Comparison of ENCODE assay signal across 8 cellular contexts in the genomic region with DNA sequence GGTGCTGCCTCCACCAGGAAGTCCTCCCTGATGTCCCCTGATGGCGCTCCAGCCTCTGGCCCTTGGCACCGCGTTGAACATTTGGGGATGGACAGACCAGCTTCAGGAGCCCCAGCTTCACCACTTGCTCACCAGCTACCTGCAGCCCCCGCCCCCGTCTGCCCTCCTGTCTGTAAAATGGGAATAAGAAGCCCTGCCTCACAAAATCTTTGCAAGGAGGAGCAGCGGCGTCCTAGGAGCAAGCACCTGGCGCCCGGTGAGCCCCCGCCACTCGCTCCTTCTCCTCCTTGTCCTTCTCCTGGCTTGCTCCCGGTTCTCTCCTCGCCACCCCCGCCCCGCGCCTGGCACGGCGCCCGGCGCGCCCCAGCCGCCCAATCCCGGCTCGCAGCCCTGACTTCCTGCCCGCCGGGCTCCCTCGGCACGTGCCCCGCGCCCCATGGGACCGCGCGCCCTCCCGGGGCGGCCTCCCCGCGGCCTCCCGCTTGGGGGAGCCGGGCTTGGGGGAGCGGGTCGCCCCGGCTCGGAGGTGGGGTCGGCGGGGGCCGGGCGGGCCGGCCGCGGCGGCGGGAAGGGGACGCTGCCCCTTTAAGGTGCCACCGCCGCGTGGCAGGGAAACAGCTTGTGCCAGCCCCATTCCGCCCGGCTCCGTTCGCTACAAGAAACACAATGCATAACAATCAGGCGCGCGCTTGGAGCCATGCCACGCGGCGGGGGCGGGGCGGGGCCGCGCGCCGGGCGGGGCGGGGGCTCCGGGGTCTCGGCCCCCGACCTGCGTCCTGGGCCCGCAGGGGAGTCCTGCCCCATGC. TPM values are rescaled to one million over a fixed set of nuclear protein-coding genes. Genes with fewer than 3 reads are reported as not detected.
A peak's percentile ranks its signal among the peaks of the same experiment; 100 is the strongest.
DNase-seq lines count a peak whose midpoint lies in the region; ATAC-seq and TF ChIP-seq lines count a peak whose summit lies in the region.

No MANE protein-coding gene starts in this region.

- peak; percentile 29 to 43 for ATAC-seq in CD4-positive, CD25-positive, alpha-beta regulatory T cell (ENCODE audit: low read depth in 2 of 2)
- ATAC-seq in foreskin keratinocyte = peak; percentile 39
- no peak for ATAC-seq in GM19452 (IDR thresholded peaks at IDR 0.05; ENCODE audit: unreplicated experiment)

- peaks cover 5 to 19% (median 12%) of the 10 kb centered on the region in 4 donors for H3K4me1 Mint-ChIP-seq in CD4-positive, CD25-positive, alpha-beta regulatory T cell
- H3K4me1 Mint-ChIP-seq in osteocyte (ENCODE audit: unreplicated experiment) = peaks cover 8% of the 10 kb centered on the region

- TF ChIP-seq CTCF in Peyer's patch (IDR thresholded peaks at IDR 0.05) (no peak), foreskin keratinocyte (conservative IDR thresholded peaks at IDR 0.05) (no peak), osteocyte (IDR thresholded peaks at IDR 0.05) (no peak)

- peaks cover 22% of the 10 kb centered on the region for H3K4me1 ChIP-seq in CD4-positive, CD25-positive, alpha-beta regulatory T cell (ENCODE audit: control insufficient read depth, insufficient read depth, low read length, poor library complexity, severe bottlenecking)
- H3K4me1 ChIP-seq in HUES6 (ENCODE audit: control insufficient read depth, insufficient read depth, low read length) = peaks cover 7% of the 10 kb centered on the region; the same call in 1 of the 2 replicates
- peaks cover 0 to 11% (median 7%) of the 10 kb centered on the region in 4 donors for H3K4me1 ChIP-seq in Peyer's patch
- no peaks in the 10 kb centered on the region for H3K4me1 ChIP-seq in foreskin keratinocyte

- no peaks in the 10 kb centered on the region for H3K9me3 Mint-ChIP-seq in CD4-positive, CD25-positive, alpha-beta regulatory T cell
- no peaks in the 10 kb centered on the region for H3K9me3 Mint-ChIP-seq in osteocyte (ENCODE audit: unreplicated experiment)

- H3K36me3 ChIP-seq in CD4-positive, CD25-positive, alpha-beta regulatory T cell (ENCODE audit: control insufficient read depth, insufficient read depth, low read length) = no peaks in the 10 kb centered on the region
- H3K36me3 ChIP-seq in HUES6 (ENCODE audit: control insufficient read depth, insufficient read depth, low read length) = no peaks in the 10 kb centered on the region
- H3K36me3 ChIP-seq in Peyer's patch = no peaks in the 10 kb centered on the region

- no peaks in the 10 kb centered on the region for H3K9me3 ChIP-seq in CD4-positive, CD25-positive, alpha-beta regulatory T cell (ENCODE audit: control insufficient read depth in 2 of 2, low read length in 2 of 2)
- H3K9me3 ChIP-seq in HUES6 (ENCODE audit: control insufficient read depth, insufficient read depth, low read depth, low read length) (no peaks in the 10 kb centered on the region), Peyer's patch (no peaks in the 10 kb centered on the region)

- H3K36me3 Mint-ChIP-seq in CD4-positive, CD25-positive, alpha-beta regulatory T cell = no peaks in the 10 kb centered on the region
- no peaks in the 10 kb centered on the region for H3K36me3 Mint-ChIP-seq in osteocyte (ENCODE audit: unreplicated experiment)

- TF ChIP-seq POLR2A in Peyer's patch (IDR thresholded peaks at IDR 0.05) = no peak

- H3K4me3 ChIP-seq in CD4-positive, CD25-positive, alpha-beta regulatory T cell (ENCODE audit: low read depth, low read length) = no peak overlapping the region
- H3K4me3 ChIP-seq in HUES6 (ENCODE audit: low read depth, low read length) = peak overlapping the region; percentile 56
- peak overlapping the region; percentile 37 to 78 (median 62) for H3K4me3 ChIP-seq in Peyer's patch

- H3K4me3 Mint-ChIP-seq in CD4-positive, CD25-positive, alpha-beta regulatory T cell = peak overlapping the region; percentile 76 to 91 (median 84)
- peak overlapping the region; percentile 81 for H3K4me3 Mint-ChIP-seq in osteocyte (ENCODE audit: unreplicated experiment)

- H3K9ac ChIP-seq in HUES6 (ENCODE audit: low read length) = no peak overlapping the region

- peak; percentile 28 to 67 (median 49) for DNase-seq in CD4-positive, CD25-positive, alpha-beta regulatory T cell
- DNase-seq in Peyer's patch (peak; percentile 53 to 88 (median 81)), foreskin keratinocyte (no peak), osteocyte (ENCODE audit: extremely low spot score, unreplicated experiment) (peak; percentile 91), iPS-NIHi7 (ENCODE audit: extremely low spot score) (no peak)
- DNase-seq in activated T-helper 9 cell treated with anti-CD3 and anti-CD28 coated beads, Interleukin-2, amount 50 U/mL, for 16 hours (ENCODE audit: low read depth) = peak; percentile 38

- H3K27ac ChIP-seq in CD4-positive, CD25-positive, alpha-beta regulatory T cell (ENCODE audit: insufficient read depth, low read length, poor library complexity, severe bottlenecking) = no peak overlapping the region
- H3K27ac ChIP-seq in HUES6 (ENCODE audit: low read depth, low read length) (no peak overlapping the region), Peyer's patch (peak overlapping the region in 3 of 4 donors; percentile 48 to 75 (median 59)), foreskin keratinocyte (no peak overlapping the region)

- H3K27me3 Mint-ChIP-seq in CD4-positive, CD25-positive, alpha-beta regulatory T cell = peaks cover 59% of the 10 kb centered on the region
- H3K27me3 Mint-ChIP-seq in osteocyte (ENCODE audit: unreplicated experiment) = peaks cover 37% of the 10 kb centered on the region

- no peak overlapping the region for H3K27ac Mint-ChIP-seq in CD4-positive, CD25-positive, alpha-beta regulatory T cell
- H3K27ac Mint-ChIP-seq in osteocyte (ENCODE audit: unreplicated experiment) = no peak overlapping the region

- H3K27me3 ChIP-seq in CD4-positive, CD25-positive, alpha-beta regulatory T cell (ENCODE audit: control insufficient read depth, insufficient read depth, low read length) = no peaks in the 10 kb centered on the region
- H3K27me3 ChIP-seq in HUES6 (ENCODE audit: control insufficient read depth, insufficient read depth, low read length) (peaks cover 89% of the 10 kb centered on the region), Peyer's patch (no peaks in the 10 kb centered on the region), foreskin keratinocyte (peaks cover 46% of the 10 kb centered on the region)

RNA-seq across cellular contexts. Expression of a gene that starts 9.1 kb away (rescaled TPM):
- not detected for total RNA-seq in CD4-positive, CD25-positive, alpha-beta regulatory T cell
- not detected for polyA plus RNA-seq in CD4-positive, CD25-positive, alpha-beta regulatory T cell
- total RNA-seq in Peyer's patch (100 to 1,000 TPM in 3 of 4 donors, 10 to 100 TPM in 1; 71.8 to 161 (median 125) TPM), foreskin keratinocyte (0.68 and 0.88 TPM in 2 replicates), osteocyte (4.5 and 6.0 TPM in 2 replicates)
- polyA plus RNA-seq in foreskin keratinocyte = 0.67 and 1.3 TPM in 2 replicates

RNA-seq across cellular contexts. Expression of a gene that starts 9.9 kb away (rescaled TPM):
- not detected for total RNA-seq in CD4-positive, CD25-positive, alpha-beta regulatory T cell
- polyA plus RNA-seq in CD4-positive, CD25-positive, alpha-beta regulatory T cell = not detected
- total RNA-seq in Peyer's patch (not detected), foreskin keratinocyte (not detected in 2 replicates), osteocyte (not detected in 2 replicates)
- not detected in 2 replicates for polyA plus RNA-seq in foreskin keratinocyte

RNA-seq across cellular contexts. Expression of a gene that starts 19.3 kb away (rescaled TPM):
- 95.9 TPM for total RNA-seq in CD4-positive, CD25-positive, alpha-beta regulatory T cell
- polyA plus RNA-seq in CD4-positive, CD25-positive, alpha-beta regulatory T cell = 10 to 100 TPM; 45.4 to 48.6 (median 46.5) TPM
- total RNA-seq in Peyer's patch = 100 to 1,000 TPM; 102 to 212 (median 145) TPM
- total RNA-seq in foreskin keratinocyte = 32.8 and 33.5 TPM in 2 replicates
- 37.1 and 39.3 TPM in 2 replicates for polyA plus RNA-seq in foreskin keratinocyte
- total RNA-seq in osteocyte = 55.5 and 68.9 TPM in 2 replicates

RNA-seq across cellular contexts. Expression of a gene that starts 47.5 kb away (rescaled TPM):
- total RNA-seq in CD4-positive, CD25-positive, alpha-beta regulatory T cell = 3.4 TPM
- under 1 TPM in 1 of 4 donors, not detected in 3; 0.07 TPM for polyA plus RNA-seq in CD4-positive, CD25-positive, alpha-beta regulatory T cell
- total RNA-seq in Peyer's patch (1 to 10 TPM in 2 of 4 donors, under 1 TPM in 1, not detected in 1; 0.53 to 1.9 (median 1.1) TPM), foreskin keratinocyte (0.18 and 0.31 TPM in 2 replicates), osteocyte (0.94 and 1.3 TPM in 2 replicates)
- 0.11 and 0.17 TPM in 2 replicates for polyA plus RNA-seq in foreskin keratinocyte

RNA-seq across cellular contexts. Expression of a gene that starts 50.6 kb away (rescaled TPM):
- total RNA-seq in CD4-positive, CD25-positive, alpha-beta regulatory T cell = 1.2 TPM
- polyA plus RNA-seq in CD4-positive, CD25-positive, alpha-beta regulatory T cell = not detected
- total RNA-seq in Peyer's patch (10 to 100 TPM in 1 of 4 donors, 1 to 10 TPM in 3; 1.4 to 28.1 (median 1.8) TPM), foreskin keratinocyte (not detected in 2 replicates), osteocyte (1.9 and 2.4 TPM in 2 replicates)
- 0.06 TPM in 2 replicates for polyA plus RNA-seq in foreskin keratinocyte

Comparison
In these comparisons a context has a peak if more than half of its experiments do, and no peak if none do; other contexts are left out.
1. DNase-seq: peak in CD4-positive, CD25-positive, alpha-beta regulatory T cell (3 of 3), Peyer's patch (3 of 3), activated T-helper 9 cell treated with anti-CD3 and anti-CD28 coated beads, Interleukin-2, amount 50 U/mL, for 16 hours (single experiment) and osteocyte (single experiment); none in foreskin keratinocyte (0 of 2) and iPS-NIHi7 (single experiment).
2. H3K27ac ChIP-seq: peak in Peyer's patch (3 of 4); none in CD4-positive, CD25-positive, alpha-beta regulatory T cell (single experiment), HUES6 (single experiment) and foreskin keratinocyte (single experiment).
3. RNA of a gene that starts 9.1 kb away (total RNA-seq): 71.8 to 161 TPM in Peyer's patch; 4.5 to 6.0 TPM in osteocyte, 0.68 to 0.88 TPM in foreskin keratinocyte and not detected in CD4-positive, CD25-positive, alpha-beta regulatory T cell (single experiment); every median in the first group is over 10 times any median in the second.